In genomic region chr17:11302395-11302932, GRCh38 we compare ENCODE assay signal across 20 cellular contexts.
"Had no signal": no experiment of that assay in that cellular context is flagged by ENCODE, and none has a peak within 500 bp of the region (broad histone marks: within the 10 kb centered on the region; RNA-seq: fewer than 3 reads in every experiment).

No MANE protein-coding gene starts in this region.

- DNase-seq: colonic mucosa; cortex of kidney; effector CD8-positive, alpha-beta T cell; effector memory CD8-positive, alpha-beta T cell; endodermal cell; erythroblast; foreskin keratinocyte; glutamatergic neuron; head of caudate nucleus; heart right ventricle; hippocampal formation; left cardiac atrium; left lung; left ventricle myocardium superior; lower lobe of right lung; mesenchymal stem cell; midbrain had no signal

- H3K9me3 ChIP-seq: colonic mucosa, heart right ventricle, left lung, lower lobe of right lung had no signal

- H3K9me3 Mint-ChIP-seq: dendritic cell treated with granulocyte-macrophage colony-stimulating factor and Interleukin-4, amounts not matched to agents 40 ng/mL and 50 ng/mL, for 4 days; effector memory CD8-positive, alpha-beta T cell had no signal

- ATAC-seq: effector memory CD8-positive, alpha-beta T cell; esophagus mucosa; foreskin keratinocyte; left cardiac atrium; left lung; left ventricle myocardium superior; lower lobe of right lung had no signal

- H3K27ac ChIP-seq: colonic mucosa, epithelial cell of prostate, foreskin keratinocyte, heart right ventricle, left lung, lower lobe of right lung had no signal

- H3K27me3 ChIP-seq: colonic mucosa, foreskin keratinocyte, left lung had no signal

- H3K4me1 ChIP-seq: colonic mucosa, foreskin keratinocyte, heart right ventricle, left lung, lower lobe of right lung had no signal

- H3K4me1 Mint-ChIP-seq: endodermal cell had no signal

- H3K27ac Mint-ChIP-seq: dendritic cell treated with granulocyte-macrophage colony-stimulating factor and Interleukin-4, amounts not matched to agents 40 ng/mL and 50 ng/mL, for 4 days; effector memory CD8-positive, alpha-beta T cell; endodermal cell had no signal

- H3K27me3 Mint-ChIP-seq: dendritic cell treated with granulocyte-macrophage colony-stimulating factor and Interleukin-4, amounts not matched to agents 40 ng/mL and 50 ng/mL, for 4 days; effector memory CD8-positive, alpha-beta T cell had no signal

- H3K4me3 Mint-ChIP-seq: dendritic cell treated with granulocyte-macrophage colony-stimulating factor and Interleukin-4, amounts not matched to agents 40 ng/mL and 50 ng/mL, for 4 days; effector memory CD8-positive, alpha-beta T cell; endodermal cell had no signal

- H3K36me3 ChIP-seq: colonic mucosa, heart right ventricle, left lung, lower lobe of right lung had no signal

- H3K4me3 ChIP-seq: colonic mucosa, heart right ventricle, left lung, lower lobe of right lung had no signal
